8 cellular contexts compared by ENCODE assay signal in genomic region chr17:1829579-1830257, GRCh38. TPM values are rescaled to one million over a fixed set of nuclear protein-coding genes. Genes with fewer than 3 reads are reported as not detected.
DNase-seq lines count a peak whose midpoint lies in the region; ATAC-seq, FAIRE-seq and TF ChIP-seq lines count a peak whose summit lies in the region.

RPA1 (plus strand) TSS chr17:1830005; CDS start chr17:1830094, 89 bp downstream.
SMYD4 (minus strand) TSS chr17:1829902; CDS start chr17:1827994, 1,908 bp downstream.

- H3K4me3 Mint-ChIP-seq in activated B cell treated with CpG ODN at 0.5 μM for 24 hours, result peak within 1 kb of the TSS; percentile 91

- ATAC-seq in HG03064 (IDR thresholded peaks at IDR 0.05; ENCODE audit: low read depth, unreplicated experiment) (peak; percentile 72), activated B cell treated with CpG ODN at 0.5 μM for 24 hours (ENCODE audit: low read depth) (peak; percentile 94)

- CTCF ChIA-PET in activated B cell treated with CpG ODN at 0.5 μM for 24 hours (lab: Charles Lee), result interaction anchor here (0.7 to 1.0 kb wide), 2 partner anchors 108 to 113 kb away, joined by 3 read pairs; no protein-coding TSS in a partner anchor

- FAIRE-seq in bronchial epithelial cell (lab: Jason Lieb, UNC), result no peak

- H3K9me3 ChIP-seq in spleen, result no peaks in the 10 kb centered on the region

- H3K27me3 ChIP-seq in ACC112 (ENCODE audit: insufficient read depth, low read length), result no peaks in the 10 kb centered on the region
- H3K27me3 ChIP-seq in bronchial epithelial cell (ENCODE audit: control insufficient read depth, insufficient read depth, low read length), result no peaks in the 10 kb centered on the region
- no peaks in the 10 kb centered on the region for H3K27me3 ChIP-seq in spleen (replicated peaks in 1 of 7)

- TF ChIP-seq POLR2A in GM18526 (IDR thresholded peaks at IDR 0.05; ENCODE audit: extremely low read depth, insufficient read length), result peak; percentile 89
- peak in 2 of 3 donors; percentile 46 to 69 for TF ChIP-seq POLR2A in spleen (IDR thresholded peaks at IDR 0.05)

- peaks cover 33% of the 10 kb centered on the region for H3K36me3 Mint-ChIP-seq in activated B cell treated with CpG ODN at 0.5 μM for 24 hours (ENCODE audit: low read depth)

- 0 to 1% (median 1%) methylated on average over 19 to 82 of the region's 83 CpGs for WGBS in spleen, 5 donors

- H3K4me1 ChIP-seq in ACC112 (ENCODE audit: control insufficient read depth, insufficient read depth, low read length, unreplicated experiment) (peaks cover 8% of the 10 kb centered on the region), spleen (peaks cover 17 to 72% (median 50%) of the 10 kb centered on the region in 6 donors)

- H3K4me1 Mint-ChIP-seq in activated B cell treated with CpG ODN at 0.5 μM for 24 hours, result peaks cover 44% of the 10 kb centered on the region

- TF ChIP-seq CTCF in activated B cell treated with CpG ODN at 0.5 μM for 24 hours (IDR thresholded peaks at IDR 0.05) (no peak), bronchial epithelial cell (IDR thresholded peaks at IDR 0.05; ENCODE audit: insufficient read depth, low read length, severe bottlenecking) (no peak), spleen (IDR thresholded peaks at IDR 0.05 in 8 of 11, conservative IDR thresholded peaks at IDR 0.05 in 3 of 11) (peak in 1 of 11 experiments; percentile 2)

- no peaks in the 10 kb centered on the region for H3K9me3 Mint-ChIP-seq in activated B cell treated with CpG ODN at 0.5 μM for 24 hours

- peaks cover 8% of the 10 kb centered on the region; the same call in 1 of the 2 replicates for H3K36me3 ChIP-seq in ACC112 (ENCODE audit: insufficient read depth, low read length)
- peaks cover 1% of the 10 kb centered on the region for H3K36me3 ChIP-seq in bronchial epithelial cell (ENCODE audit: control insufficient read depth, insufficient read depth, low read length)
- H3K36me3 ChIP-seq in spleen, result peaks cover 0 to 54% (median 23%) of the 10 kb centered on the region in 6 donors

- POLR2A ChIA-PET in activated B cell treated with CpG ODN at 0.5 μM for 24 hours (lab: Charles Lee), result interaction anchor here (0.6 to 2.6 kb wide), 15 partner anchors 9 to 238 kb away, joined by 3 to 22 read pairs (median 5); partner anchors contain the start of genes SLC43A2 and WDR81

- H2AFZ ChIP-seq in ACC112 (ENCODE audit: low read length, unreplicated experiment), result peak within 1 kb of the TSS; percentile 77

- H3K27me3 Mint-ChIP-seq in activated B cell treated with CpG ODN at 0.5 μM for 24 hours, result no peaks in the 10 kb centered on the region

- intact Hi-C loops in activated B cell treated with CpG ODN at 0.5 μM for 24 hours (cut with micrococcal nuclease) (loop anchor here (1.0 to 2.0 kb wide), 2 partner anchors 113 to 145 kb away; partner anchors contain the start of gene PRPF8), spleen (cut with DNase I; ENCODE audit: low total_unique reads) (no loop called here)

- peak; percentile 90 for DNase-seq in NCI-H2227 (lab: John Stamatoyannopoulos, UW; ENCODE audit: unreplicated experiment)
- peak; percentile 94 for DNase-seq in activated B cell treated with CpG ODN at 0.5 μM for 24 hours
- peak; percentile 68 for DNase-seq in bronchial epithelial cell (ENCODE audit: low read depth)
- DNase-seq in iris pigment epithelial cell (ENCODE audit: low read depth), result peak; percentile 88
- DNase-seq in spleen, result peak; percentile 97

- peak within 1 kb of the TSS; percentile 79 for H3K4me3 ChIP-seq in ACC112 (ENCODE audit: low read depth, low read length)
- peak within 1 kb of the TSS; percentile 72 for H3K4me3 ChIP-seq in bronchial epithelial cell (ENCODE audit: low read depth, low read length)
- peak within 1 kb of the TSS; percentile 67 to 98 (median 84) for H3K4me3 ChIP-seq in spleen

- H3K79me2 ChIP-seq in ACC112 (ENCODE audit: control insufficient read depth, insufficient read depth, low read length, unreplicated experiment), result peaks cover 64% of the 10 kb centered on the region

- H3K27ac Mint-ChIP-seq in activated B cell treated with CpG ODN at 0.5 μM for 24 hours, result peak within 1 kb of the TSS; percentile 83

- H3K27ac ChIP-seq in ACC112 (ENCODE audit: low read depth, low read length) (peak within 1 kb of the TSS; percentile 42; the same call in 1 of the 2 replicates), spleen (peak within 1 kb of the TSS; percentile 73 to 95 (median 87))

RNA-seq across cellular contexts. Expression of gene RPA1, which starts in this region (rescaled TPM):
- total RNA-seq in activated B cell treated with CpG ODN at 0.5 μM for 24 hours, result 99.8 and 109 TPM in 2 replicates
- 33.2 and 36.9 TPM in 2 replicates for total RNA-seq in bronchial epithelial cell
- 100 to 1,000 TPM in 1 of 7 donors, 10 to 100 TPM in 6; 25.2 to 101 (median 76.1) TPM for total RNA-seq in spleen
- polyA plus RNA-seq in spleen, result 10 to 100 TPM; 20.7 to 29.5 (median 24.2) TPM

RNA-seq across cellular contexts. Expression of gene SMYD4, which starts in this region (rescaled TPM):
- total RNA-seq in activated B cell treated with CpG ODN at 0.5 μM for 24 hours, result 19.9 and 21.8 TPM in 2 replicates
- total RNA-seq in bronchial epithelial cell, result 7.9 and 10.4 TPM in 2 replicates
- total RNA-seq in spleen, result 10 to 100 TPM; 17.2 to 28.1 (median 23.8) TPM
- polyA plus RNA-seq in spleen, result 1 to 10 TPM; 3.8 to 6.1 (median 4.7) TPM

Comparison
In these comparisons a context has a peak if more than half of its experiments do, and no peak if none do; other contexts are left out.
1. Peak in every context shown above with its lines: DNase-seq, ATAC-seq, H3K4me3 ChIP-seq and H3K27ac ChIP-seq.